ENCODE assay signal across 1 cellular context in the genomic region with DNA sequence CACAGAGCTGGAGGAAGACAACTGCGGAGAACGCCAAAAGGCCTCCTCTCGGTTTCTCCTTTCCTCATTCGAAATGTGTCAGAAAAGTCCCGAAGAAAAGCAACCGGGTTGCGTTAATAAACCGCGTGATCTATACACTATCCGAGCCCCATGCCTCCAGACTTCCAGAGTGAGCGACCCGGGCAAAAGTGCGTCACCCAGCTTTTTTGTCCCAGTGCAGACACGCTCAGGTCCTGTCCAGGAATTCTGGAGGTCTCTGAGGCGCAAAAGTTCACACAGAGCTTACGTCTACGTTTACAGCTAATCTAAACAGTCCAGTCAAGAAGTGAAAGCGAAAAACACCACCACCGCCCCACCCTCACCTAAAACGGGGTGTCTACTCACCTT.
TF ChIP-seq lines count a peak whose summit lies in the region.

No MANE protein-coding gene starts in this region.

TF ChIP-seq in HepG2, 621 proteins besides CTCF, POLR2A, EP300 and RAD21 (continued from another document and continues in another):
- no peak for TF ChIP-seq ZBTB20 (CRISPR knock-in tag; IDR thresholded peaks at IDR 0.05; ENCODE audit: borderline replicate concordance, low read depth)
- TF ChIP-seq TRIM24 (CRISPR knock-in tag; IDR thresholded peaks at IDR 0.05), result no peak
- TF ChIP-seq IRF2 (CRISPR knock-in tag; IDR thresholded peaks at IDR 0.05), result no peak
- TF ChIP-seq PCBP1 (IDR thresholded peaks at IDR 0.05; ENCODE audit: borderline replicate concordance, low read depth, low read length), result no peak
- peak; percentile 78; the same call in 1 of the 2 replicates for TF ChIP-seq ZNF558 (CRISPR knock-in tag; IDR thresholded peaks at IDR 0.05; ENCODE audit: borderline replicate concordance)
- no peak for TF ChIP-seq TGIF2 (CRISPR knock-in tag; IDR thresholded peaks at IDR 0.05)
- TF ChIP-seq, protein P1, sequence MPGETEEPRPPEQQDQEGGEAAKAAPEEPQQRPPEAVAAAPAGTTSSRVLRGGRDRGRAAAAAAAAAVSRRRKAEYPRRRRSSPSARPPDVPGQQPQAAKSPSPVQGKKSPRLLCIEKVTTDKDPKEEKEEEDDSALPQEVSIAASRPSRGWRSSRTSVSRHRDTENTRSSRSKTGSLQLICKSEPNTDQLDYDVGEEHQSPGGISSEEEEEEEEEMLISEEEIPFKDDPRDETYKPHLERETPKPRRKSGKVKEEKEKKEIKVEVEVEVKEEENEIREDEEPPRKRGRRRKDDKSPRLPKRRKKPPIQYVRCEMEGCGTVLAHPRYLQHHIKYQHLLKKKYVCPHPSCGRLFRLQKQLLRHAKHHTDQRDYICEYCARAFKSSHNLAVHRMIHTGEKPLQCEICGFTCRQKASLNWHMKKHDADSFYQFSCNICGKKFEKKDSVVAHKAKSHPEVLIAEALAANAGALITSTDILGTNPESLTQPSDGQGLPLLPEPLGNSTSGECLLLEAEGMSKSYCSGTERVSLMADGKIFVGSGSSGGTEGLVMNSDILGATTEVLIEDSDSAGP (CRISPR knock-in tag; IDR thresholded peaks at IDR 0.05; ENCODE audit: borderline replicate concordance), result 0 out of 2 replicates have a peak, but pooled peaks have one; percentile 49
- TF ChIP-seq, protein P2, sequence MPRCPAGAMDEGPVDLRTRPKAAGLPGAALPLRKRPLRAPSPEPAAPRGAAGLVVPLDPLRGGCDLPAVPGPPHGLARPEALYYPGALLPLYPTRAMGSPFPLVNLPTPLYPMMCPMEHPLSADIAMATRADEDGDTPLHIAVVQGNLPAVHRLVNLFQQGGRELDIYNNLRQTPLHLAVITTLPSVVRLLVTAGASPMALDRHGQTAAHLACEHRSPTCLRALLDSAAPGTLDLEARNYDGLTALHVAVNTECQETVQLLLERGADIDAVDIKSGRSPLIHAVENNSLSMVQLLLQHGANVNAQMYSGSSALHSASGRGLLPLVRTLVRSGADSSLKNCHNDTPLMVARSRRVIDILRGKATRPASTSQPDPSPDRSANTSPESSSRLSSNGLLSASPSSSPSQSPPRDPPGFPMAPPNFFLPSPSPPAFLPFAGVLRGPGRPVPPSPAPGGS (CRISPR knock-in tag; IDR thresholded peaks at IDR 0.05), result no peak
- peak; percentile 4; the same call in 1 of the 2 replicates for TF ChIP-seq KLF11 (CRISPR knock-in tag; IDR thresholded peaks at IDR 0.05)
- no peak for TF ChIP-seq ZNF160 (CRISPR knock-in tag; IDR thresholded peaks at IDR 0.05)
- TF ChIP-seq, protein P3, sequence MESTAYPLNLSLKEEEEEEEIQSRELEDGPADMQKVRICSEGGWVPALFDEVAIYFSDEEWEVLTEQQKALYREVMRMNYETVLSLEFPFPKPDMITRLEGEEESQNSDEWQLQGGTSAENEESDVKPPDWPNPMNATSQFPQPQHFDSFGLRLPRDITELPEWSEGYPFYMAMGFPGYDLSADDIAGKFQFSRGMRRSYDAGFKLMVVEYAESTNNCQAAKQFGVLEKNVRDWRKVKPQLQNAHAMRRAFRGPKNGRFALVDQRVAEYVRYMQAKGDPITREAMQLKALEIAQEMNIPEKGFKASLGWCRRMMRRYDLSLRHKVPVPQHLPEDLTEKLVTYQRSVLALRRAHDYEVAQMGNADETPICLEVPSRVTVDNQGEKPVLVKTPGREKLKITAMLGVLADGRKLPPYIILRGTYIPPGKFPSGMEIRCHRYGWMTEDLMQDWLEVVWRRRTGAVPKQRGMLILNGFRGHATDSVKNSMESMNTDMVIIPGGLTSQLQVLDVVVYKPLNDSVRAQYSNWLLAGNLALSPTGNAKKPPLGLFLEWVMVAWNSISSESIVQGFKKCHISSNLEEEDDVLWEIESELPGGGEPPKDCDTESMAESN (CRISPR knock-in tag; conservative IDR thresholded peaks at IDR 0.05), result no peak
- no peak for TF ChIP-seq ZNF781 (CRISPR knock-in tag; IDR thresholded peaks at IDR 0.05; ENCODE audit: borderline replicate concordance, not compliant biosample characterization)
- no peak for TF ChIP-seq ZNF562 (CRISPR knock-in tag; IDR thresholded peaks at IDR 0.05; ENCODE audit: borderline replicate concordance)
- no peak for TF ChIP-seq POLR2AphosphoS2 (IDR thresholded peaks at IDR 0.05; ENCODE audit: low read depth, low read length)
- 0 out of 2 replicates have a peak, but pooled peaks have one; percentile 55 for TF ChIP-seq ZNF567 (CRISPR knock-in tag; IDR thresholded peaks at IDR 0.05; ENCODE audit: borderline replicate concordance)
- TF ChIP-seq, protein P4, sequence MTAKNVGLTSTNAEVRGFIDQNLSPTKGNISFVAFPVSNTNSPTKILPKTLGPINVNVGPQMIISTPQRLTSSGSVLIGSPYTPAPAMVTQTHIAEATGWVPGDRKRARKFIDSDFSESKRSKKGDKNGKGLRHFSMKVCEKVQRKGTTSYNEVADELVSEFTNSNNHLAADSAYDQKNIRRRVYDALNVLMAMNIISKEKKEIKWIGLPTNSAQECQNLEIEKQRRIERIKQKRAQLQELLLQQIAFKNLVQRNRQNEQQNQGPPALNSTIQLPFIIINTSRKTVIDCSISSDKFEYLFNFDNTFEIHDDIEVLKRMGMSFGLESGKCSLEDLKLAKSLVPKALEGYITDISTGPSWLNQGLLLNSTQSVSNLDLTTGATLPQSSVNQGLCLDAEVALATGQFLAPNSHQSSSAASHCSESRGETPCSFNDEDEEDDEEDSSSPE (CRISPR knock-in tag; IDR thresholded peaks at IDR 0.05), result no peak
- no peak for TF ChIP-seq ZBTB42 (CRISPR knock-in tag; IDR thresholded peaks at IDR 0.05)
- TF ChIP-seq BRCA1 (CRISPR knock-in tag; IDR thresholded peaks at IDR 0.05), result 0 out of 2 replicates have a peak, but pooled peaks have one; percentile 18
- TF ChIP-seq, protein P5, sequence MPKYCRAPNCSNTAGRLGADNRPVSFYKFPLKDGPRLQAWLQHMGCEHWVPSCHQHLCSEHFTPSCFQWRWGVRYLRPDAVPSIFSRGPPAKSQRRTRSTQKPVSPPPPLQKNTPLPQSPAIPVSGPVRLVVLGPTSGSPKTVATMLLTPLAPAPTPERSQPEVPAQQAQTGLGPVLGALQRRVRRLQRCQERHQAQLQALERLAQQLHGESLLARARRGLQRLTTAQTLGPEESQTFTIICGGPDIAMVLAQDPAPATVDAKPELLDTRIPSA (CRISPR knock-in tag; IDR thresholded peaks at IDR 0.05; ENCODE audit: borderline replicate concordance), result no peak
- TF ChIP-seq, protein P6, sequence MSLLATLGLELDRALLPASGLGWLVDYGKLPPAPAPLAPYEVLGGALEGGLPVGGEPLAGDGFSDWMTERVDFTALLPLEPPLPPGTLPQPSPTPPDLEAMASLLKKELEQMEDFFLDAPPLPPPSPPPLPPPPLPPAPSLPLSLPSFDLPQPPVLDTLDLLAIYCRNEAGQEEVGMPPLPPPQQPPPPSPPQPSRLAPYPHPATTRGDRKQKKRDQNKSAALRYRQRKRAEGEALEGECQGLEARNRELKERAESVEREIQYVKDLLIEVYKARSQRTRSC (CRISPR knock-in tag; IDR thresholded peaks at IDR 0.05; ENCODE audit: low read depth), result no peak
- TF ChIP-seq ZSCAN9 (CRISPR knock-in tag; IDR thresholded peaks at IDR 0.05; ENCODE audit: borderline replicate concordance), result no peak
- TF ChIP-seq, protein P7, sequence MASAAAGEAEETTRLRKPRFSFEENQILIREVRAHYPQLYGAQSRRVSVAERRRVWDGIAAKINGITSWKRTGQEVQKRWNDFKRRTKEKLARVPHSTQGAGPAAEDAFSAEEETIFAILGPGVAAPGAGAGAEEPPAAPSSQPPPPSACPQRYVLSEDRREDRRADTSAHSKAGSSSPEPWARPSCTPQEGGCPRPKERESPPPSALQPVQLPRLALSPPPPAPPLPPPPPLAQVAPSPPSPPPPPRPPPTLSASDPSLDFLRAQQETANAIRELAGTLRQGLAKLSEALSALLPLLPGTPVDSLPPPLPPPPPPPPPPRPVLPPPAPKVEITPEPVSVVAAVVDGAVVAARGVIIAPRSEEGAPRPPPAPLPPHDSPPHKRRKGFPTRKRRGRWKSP (CRISPR knock-in tag; IDR thresholded peaks at IDR 0.05), result 0 out of 2 replicates have a peak, but pooled peaks have one; percentile 9
- TF ChIP-seq FOXA1 (IDR thresholded peaks at IDR 0.05), result no peak
- TF ChIP-seq FOXA1 (CRISPR knock-in tag; IDR thresholded peaks at IDR 0.05), result no peak
- TF ChIP-seq, protein P8, sequence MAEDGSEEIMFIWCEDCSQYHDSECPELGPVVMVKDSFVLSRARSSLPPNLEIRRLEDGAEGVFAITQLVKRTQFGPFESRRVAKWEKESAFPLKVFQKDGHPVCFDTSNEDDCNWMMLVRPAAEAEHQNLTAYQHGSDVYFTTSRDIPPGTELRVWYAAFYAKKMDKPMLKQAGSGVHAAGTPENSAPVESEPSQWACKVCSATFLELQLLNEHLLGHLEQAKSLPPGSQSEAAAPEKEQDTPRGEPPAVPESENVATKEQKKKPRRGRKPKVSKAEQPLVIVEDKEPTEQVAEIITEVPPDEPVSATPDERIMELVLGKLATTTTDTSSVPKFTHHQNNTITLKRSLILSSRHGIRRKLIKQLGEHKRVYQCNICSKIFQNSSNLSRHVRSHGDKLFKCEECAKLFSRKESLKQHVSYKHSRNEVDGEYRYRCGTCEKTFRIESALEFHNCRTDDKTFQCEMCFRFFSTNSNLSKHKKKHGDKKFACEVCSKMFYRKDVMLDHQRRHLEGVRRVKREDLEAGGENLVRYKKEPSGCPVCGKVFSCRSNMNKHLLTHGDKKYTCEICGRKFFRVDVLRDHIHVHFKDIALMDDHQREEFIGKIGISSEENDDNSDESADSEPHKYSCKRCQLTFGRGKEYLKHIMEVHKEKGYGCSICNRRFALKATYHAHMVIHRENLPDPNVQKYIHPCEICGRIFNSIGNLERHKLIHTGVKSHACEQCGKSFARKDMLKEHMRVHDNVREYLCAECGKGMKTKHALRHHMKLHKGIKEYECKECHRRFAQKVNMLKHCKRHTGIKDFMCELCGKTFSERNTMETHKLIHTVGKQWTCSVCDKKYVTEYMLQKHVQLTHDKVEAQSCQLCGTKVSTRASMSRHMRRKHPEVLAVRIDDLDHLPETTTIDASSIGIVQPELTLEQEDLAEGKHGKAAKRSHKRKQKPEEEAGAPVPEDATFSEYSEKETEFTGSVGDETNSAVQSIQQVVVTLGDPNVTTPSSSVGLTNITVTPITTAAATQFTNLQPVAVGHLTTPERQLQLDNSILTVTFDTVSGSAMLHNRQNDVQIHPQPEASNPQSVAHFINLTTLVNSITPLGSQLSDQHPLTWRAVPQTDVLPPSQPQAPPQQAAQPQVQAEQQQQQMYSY (CRISPR knock-in tag; IDR thresholded peaks at IDR 0.05), result 0 out of 2 replicates have a peak, but pooled peaks have one; percentile 45
- no peak for TF ChIP-seq ATF7 (IDR thresholded peaks at IDR 0.05)
- no peak for TF ChIP-seq ATF7 (CRISPR knock-in tag; IDR thresholded peaks at IDR 0.05)
- no peak for TF ChIP-seq ELF3 (CRISPR knock-in tag; IDR thresholded peaks at IDR 0.05)
- TF ChIP-seq ZNF296 (CRISPR knock-in tag; conservative IDR thresholded peaks at IDR 0.05), result no peak
- no peak for TF ChIP-seq SKI (IDR thresholded peaks at IDR 0.05; ENCODE audit: partially characterized antibody)
- TF ChIP-seq, protein P9, sequence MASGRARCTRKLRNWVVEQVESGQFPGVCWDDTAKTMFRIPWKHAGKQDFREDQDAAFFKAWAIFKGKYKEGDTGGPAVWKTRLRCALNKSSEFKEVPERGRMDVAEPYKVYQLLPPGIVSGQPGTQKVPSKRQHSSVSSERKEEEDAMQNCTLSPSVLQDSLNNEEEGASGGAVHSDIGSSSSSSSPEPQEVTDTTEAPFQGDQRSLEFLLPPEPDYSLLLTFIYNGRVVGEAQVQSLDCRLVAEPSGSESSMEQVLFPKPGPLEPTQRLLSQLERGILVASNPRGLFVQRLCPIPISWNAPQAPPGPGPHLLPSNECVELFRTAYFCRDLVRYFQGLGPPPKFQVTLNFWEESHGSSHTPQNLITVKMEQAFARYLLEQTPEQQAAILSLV (CRISPR knock-in tag; IDR thresholded peaks at IDR 0.05; ENCODE audit: borderline replicate concordance), result no peak
- TF ChIP-seq, protein P10, sequence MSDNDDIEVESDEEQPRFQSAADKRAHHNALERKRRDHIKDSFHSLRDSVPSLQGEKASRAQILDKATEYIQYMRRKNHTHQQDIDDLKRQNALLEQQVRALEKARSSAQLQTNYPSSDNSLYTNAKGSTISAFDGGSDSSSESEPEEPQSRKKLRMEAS (IDR thresholded peaks at IDR 0.05), result no peak
- no peak for TF ChIP-seq FOXO1 (CRISPR knock-in tag; IDR thresholded peaks at IDR 0.05)
- TF ChIP-seq GATAD1 (CRISPR knock-in tag; IDR thresholded peaks at IDR 0.05), result no peak
- TF ChIP-seq, protein P11, sequence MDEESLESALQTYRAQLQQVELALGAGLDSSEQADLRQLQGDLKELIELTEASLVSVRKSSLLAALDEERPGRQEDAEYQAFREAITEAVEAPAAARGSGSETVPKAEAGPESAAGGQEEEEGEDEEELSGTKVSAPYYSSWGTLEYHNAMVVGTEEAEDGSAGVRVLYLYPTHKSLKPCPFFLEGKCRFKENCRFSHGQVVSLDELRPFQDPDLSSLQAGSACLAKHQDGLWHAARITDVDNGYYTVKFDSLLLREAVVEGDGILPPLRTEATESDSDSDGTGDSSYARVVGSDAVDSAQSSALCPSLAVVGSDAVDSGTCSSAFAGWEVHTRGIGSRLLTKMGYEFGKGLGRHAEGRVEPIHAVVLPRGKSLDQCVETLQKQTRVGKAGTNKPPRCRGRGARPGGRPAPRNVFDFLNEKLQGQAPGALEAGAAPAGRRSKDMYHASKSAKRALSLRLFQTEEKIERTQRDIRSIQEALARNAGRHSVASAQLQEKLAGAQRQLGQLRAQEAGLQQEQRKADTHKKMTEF (CRISPR knock-in tag; IDR thresholded peaks at IDR 0.05), result 0 out of 2 replicates have a peak, but pooled peaks have one; percentile 7
- no peak for TF ChIP-seq ARID2 (CRISPR knock-in tag; IDR thresholded peaks at IDR 0.05; ENCODE audit: borderline replicate concordance)
- TF ChIP-seq RXRA (CRISPR knock-in tag; IDR thresholded peaks at IDR 0.05), result no peak; the same call in 1 of the 2 replicates
- TF ChIP-seq ZNF850 (CRISPR knock-in tag; conservative IDR thresholded peaks at IDR 0.05), result no peak
- TF ChIP-seq PHF5A (CRISPR knock-in tag; IDR thresholded peaks at IDR 0.05; ENCODE audit: low read depth, unreplicated experiment), result no peak
- no peak for TF ChIP-seq PLRG1 (conservative IDR thresholded peaks at IDR 0.05)
